31 cellular contexts compared by ENCODE assay signal in genomic region chr17:63490321-63490720, GRCh38. TPM values are rescaled to one million over a fixed set of nuclear protein-coding genes. Genes with fewer than 3 reads are reported as not detected.
DNase-seq lines count a peak whose midpoint lies in the region; TF ChIP-seq lines count a peak whose summit lies in the region.
"Had no signal": no experiment of that assay in that cellular context is flagged by ENCODE, and none has a peak within 500 bp of the region (broad histone marks: within the 10 kb centered on the region; RNA-seq: fewer than 3 reads in every experiment).

No MANE protein-coding gene starts in this region.

- H3K27me3 ChIP-seq in H7 (ENCODE audit: control insufficient read depth, insufficient read depth, low read length) (no peaks in the 10 kb centered on the region), KMS-11 (ENCODE audit: insufficient read depth, low read depth) (peaks cover 90% of the 10 kb centered on the region), kidney epithelial cell (ENCODE audit: control insufficient read depth, insufficient read depth, low read length) (peaks cover 19% of the 10 kb centered on the region), neuronal stem cell (ENCODE audit: control insufficient read depth in 3 of 3, insufficient read depth in 3 of 3, low read depth in 1 of 3, low read length in 3 of 3) (peaks cover 0 to 74% (median 0%) of the 10 kb centered on the region in 3 experiments)
- H3K27me3 ChIP-seq: dorsolateral prefrontal cortex had no signal

- H4K91ac ChIP-seq in neuronal stem cell (ENCODE audit: low read depth, low read length, poor library complexity) = no peak overlapping the region

- no peaks in the 10 kb centered on the region for H3K4me1 ChIP-seq in KMS-11 (ENCODE audit: low read depth, poor library complexity, severe bottlenecking)
- no peaks in the 10 kb centered on the region for H3K4me1 ChIP-seq in neuronal stem cell (ENCODE audit: control insufficient read depth in 2 of 2, insufficient read depth in 1 of 2, low read depth in 1 of 2, low read length in 2 of 2)
- H3K4me1 ChIP-seq: lower lobe of right lung, spleen had no signal

- no peak overlapping the region for H2AK5ac ChIP-seq in neuronal stem cell (ENCODE audit: low read depth, low read length)

- H3K14ac ChIP-seq in neuronal stem cell (ENCODE audit: low read length) = no peak overlapping the region

- H3K4ac ChIP-seq in neuronal stem cell (ENCODE audit: low read length) = no peak overlapping the region

- H2AFZ ChIP-seq in KMS-11 (ENCODE audit: low read depth) = 0 out of 2 replicates have a peak overlapping the region, but pooled peaks have one; percentile 20
- no peak overlapping the region for H2AFZ ChIP-seq in neuronal stem cell (ENCODE audit: low read length)

- H3K4me3 ChIP-seq in H7 (ENCODE audit: insufficient read depth, low read depth, low read length) (no peak overlapping the region), KMS-11 (IDR thresholded peaks at IDR 0.05; ENCODE audit: insufficient read depth, low read depth, low read length) (no peak overlapping the region), kidney epithelial cell (ENCODE audit: low read depth, low read length) (no peak overlapping the region), neuronal stem cell (ENCODE audit: low read length in 2 of 2) (no peak overlapping the region)
- H3K4me3 ChIP-seq: dorsolateral prefrontal cortex, lower lobe of right lung, mucosa of descending colon, spleen had no signal

- H2BK12ac ChIP-seq in neuronal stem cell (ENCODE audit: low read length) = no peak overlapping the region

- H3K36me3 ChIP-seq in H7 (replicated peaks; ENCODE audit: control insufficient read depth, insufficient read depth, low read length) = no peaks in the 10 kb centered on the region
- H3K36me3 ChIP-seq in KMS-11 (ENCODE audit: insufficient read depth) = no peaks in the 10 kb centered on the region
- no peaks in the 10 kb centered on the region for H3K36me3 ChIP-seq in kidney epithelial cell (ENCODE audit: control insufficient read depth, insufficient read depth, low read length)
- H3K36me3 ChIP-seq in neuronal stem cell (replicated peaks in 1 of 2; ENCODE audit: control insufficient read depth in 2 of 2, insufficient read depth in 2 of 2, low read length in 2 of 2) = no peaks in the 10 kb centered on the region
- H3K36me3 ChIP-seq: spleen had no signal

- H3K9ac ChIP-seq in KMS-11 (no peak overlapping the region), neuronal stem cell (ENCODE audit: low read depth, low read length, poor library complexity) (no peak overlapping the region)

- DNase-seq in H7 (peak; percentile 88), SK-N-DZ (ENCODE audit: low spot score) (peak; percentile 58), kidney epithelial cell (ENCODE audit: low read depth) (no peak), neuronal stem cell (ENCODE audit: low spot score) (no peak), foreskin melanocyte (no peak), SW 1271 (lab: John Stamatoyannopoulos, UW) (no peak), head of caudate nucleus (no peak)
- DNase-seq: activated CD4-positive, alpha-beta T cell treated with anti-CD3 and anti-CD28 coated beads, Interleukin-2, amount 10 ng/mL, durations not matched to agents 7 days and 5 days; activated T-cell treated with anti-CD3 and anti-CD28 coated beads, Interleukin-2, amount 50 U/mL, for 4 hours; C1 segment of cervical spinal cord; Caco-2; cerebellar nuclear complex; dorsolateral prefrontal cortex; GDM1; hypothalamus; lower lobe of right lung; NCI-H1436; NCI-H2107; NCI-H526; spleen had no signal

- TF ChIP-seq CTCF in KMS-11 (conservative IDR thresholded peaks at IDR 0.05; ENCODE audit: low read depth, low read length) (no peak), kidney epithelial cell (IDR thresholded peaks at IDR 0.05; ENCODE audit: insufficient read depth, low read length, poor library complexity, severe bottlenecking) (peak; percentile 6)

- H3K79me1 ChIP-seq in neuronal stem cell (ENCODE audit: low read depth, low read length) = no peaks in the 10 kb centered on the region

- H3K9me3 ChIP-seq in neuronal stem cell (replicated peaks in 1 of 2; ENCODE audit: control insufficient read depth in 2 of 2, insufficient read depth in 1 of 2, low read depth in 1 of 2, low read length in 2 of 2) = no peaks in the 10 kb centered on the region
- H3K9me3 ChIP-seq: Caco-2, lower lobe of right lung, mucosa of descending colon, spleen had no signal

- no peak overlapping the region for H2BK120ac ChIP-seq in neuronal stem cell (ENCODE audit: low read depth, low read length)

- H2BK15ac ChIP-seq in neuronal stem cell (ENCODE audit: low read length) = no peak overlapping the region

- H3K23ac ChIP-seq in neuronal stem cell (ENCODE audit: low read depth, low read length, poor library complexity) = no peak overlapping the region

- WGBS in neuronal stem cell (ENCODE audit: extremely low coverage in 2 of 2, insufficient read length in 2 of 2, insufficient replicate concordance in 1 of 2), 2 donors = no CpG with 5 or more reads among the region's 10 CpGs

- no peak overlapping the region for H2BK5ac ChIP-seq in neuronal stem cell (ENCODE audit: low read length)

- H3K27ac ChIP-seq in KMS-11 = no peak overlapping the region
- H3K27ac ChIP-seq in neuronal stem cell (replicated peaks; ENCODE audit: low read length) = no peak overlapping the region
- H3K27ac ChIP-seq: dorsolateral prefrontal cortex, lower lobe of right lung, RWPE1, spleen, VCaP had no signal

- intact Hi-C loops in head of caudate nucleus (cut with DNase I) = no loop called here

- H4K20me1 ChIP-seq in KMS-11 (ENCODE audit: insufficient read depth) = no peaks in the 10 kb centered on the region

- H4K8ac ChIP-seq in neuronal stem cell (ENCODE audit: low read depth, low read length) = no peak overlapping the region

- no peak overlapping the region for H3K18ac ChIP-seq in neuronal stem cell (ENCODE audit: low read length)

- H3K4me2 ChIP-seq in KMS-11 = no peak overlapping the region
- H3K4me2 ChIP-seq in neuronal stem cell (ENCODE audit: insufficient read depth, low read length, poor library complexity, severe bottlenecking) = no peak overlapping the region

- no peaks in the 10 kb centered on the region for H3K79me2 ChIP-seq in KMS-11 (ENCODE audit: insufficient read depth, low read depth)

RNA-seq across cellular contexts. Expression of gene ACE, which starts 13.5 kb away (rescaled TPM):
- total RNA-seq in H7 (2014; rRNA removed; shearing (Covaris generic)) = 4.6 and 7.6 TPM in 2 replicates
- 5.6 and 6.7 TPM in 2 replicates for polyA plus RNA-seq in SK-N-DZ (2014; cell fraction: cytosol; rRNA removed)
- polyA plus RNA-seq in SK-N-DZ (2014; cell fraction: nucleus; rRNA removed) = 12.7 and 13.9 TPM in 2 replicates
- total RNA-seq in kidney epithelial cell = 1.5 and 1.6 TPM in 2 replicates
- 0.08 TPM for polyA plus RNA-seq in neuronal stem cell (2013, experiment 1 of 2)
- 0.04 TPM for polyA plus RNA-seq in neuronal stem cell (2013, experiment 2 of 2)
- total RNA-seq: H4, HT1080 had no signal

RNA-seq across cellular contexts. Expression of gene KCNH6, which starts 32.8 kb away (rescaled TPM):
- 1.5 and 1.6 TPM in 2 replicates for total RNA-seq in H7 (2014; rRNA removed; shearing (Covaris generic))
- 0.10 TPM in 1 of 2 replicates, not detected in the other for polyA plus RNA-seq in SK-N-DZ (2014; cell fraction: cytosol; rRNA removed)
- 0.06 TPM in 1 of 2 replicates, not detected in the other for polyA plus RNA-seq in SK-N-DZ (2014; cell fraction: nucleus; rRNA removed)
- 0.07 and 0.21 TPM in 2 replicates for total RNA-seq in kidney epithelial cell
- polyA plus RNA-seq in neuronal stem cell (2013, experiment 1 of 2) = 0.03 TPM
- not detected for polyA plus RNA-seq in neuronal stem cell (2013, experiment 2 of 2)
- total RNA-seq: activated CD4-positive, alpha-beta T cell treated with anti-CD3 and anti-CD28 coated beads, Interleukin-2, amount 10 ng/mL, durations not matched to agents 7 days and 5 days; activated T-cell treated with anti-CD3 and anti-CD28 coated beads, Interleukin-2, amount 50 U/mL, for 4 hours; Caco-2; fibroblast of lung; H4; HT1080; right cardiac atrium; spleen; ureter had no signal
- polyA plus RNA-seq: fibroblast of lung, keratinocyte, neural cell, right cardiac atrium, spleen had no signal

RNA-seq across cellular contexts. Expression of gene CYB561, which starts 44.2 kb away (rescaled TPM):
- total RNA-seq in H7 (2014; rRNA removed; shearing (Covaris generic)) = 29.1 and 34.5 TPM in 2 replicates
- polyA plus RNA-seq in SK-N-DZ (2014; cell fraction: cytosol; rRNA removed) = 6.6 and 14.1 TPM in 2 replicates
- polyA plus RNA-seq in SK-N-DZ (2014; cell fraction: nucleus; rRNA removed) = 15.1 and 15.3 TPM in 2 replicates
- 19.3 and 26.4 TPM in 2 replicates for total RNA-seq in kidney epithelial cell
- 11.7 TPM for polyA plus RNA-seq in neuronal stem cell (2013, experiment 1 of 2)
- 12.1 TPM for polyA plus RNA-seq in neuronal stem cell (2013, experiment 2 of 2)

RNA-seq across cellular contexts. Expression of gene DCAF7, which starts 60.0 kb away (rescaled TPM):
- 60.8 and 68.2 TPM in 2 replicates for total RNA-seq in H7 (2014; rRNA removed; shearing (Covaris generic))
- polyA plus RNA-seq in SK-N-DZ (2014; cell fraction: cytosol; rRNA removed) = 87.3 and 103 TPM in 2 replicates
- 30.7 and 32.7 TPM in 2 replicates for polyA plus RNA-seq in SK-N-DZ (2014; cell fraction: nucleus; rRNA removed)
- 47.0 and 49.4 TPM in 2 replicates for total RNA-seq in kidney epithelial cell
- polyA plus RNA-seq in neuronal stem cell (2013, experiment 1 of 2) = 73.3 TPM
- 73.2 TPM for polyA plus RNA-seq in neuronal stem cell (2013, experiment 2 of 2)

Comparison
In these comparisons a context has a peak if more than half of its experiments do, and no peak if none do; other contexts are left out.
1. DNase-seq: peak in H7 (single experiment) and SK-N-DZ (single experiment); none in kidney epithelial cell (single experiment), neuronal stem cell (single experiment), foreskin melanocyte (single experiment), SW 1271 (0 of 2) and head of caudate nucleus (0 of 42).